In genomic region chr17:77914440-77915254, GRCh38 we compare ENCODE assay signal across 1 cellular context.
TF ChIP-seq lines count a peak whose summit lies in the region.

No MANE protein-coding gene starts in this region.

TF ChIP-seq in K562, 482 proteins besides CTCF, POLR2A, EP300 and RAD21 (continued from another document):
- TF ChIP-seq RERE (CRISPR knock-in tag; IDR thresholded peaks at IDR 0.05; ENCODE audit: borderline replicate concordance) (no peak), E2F4 (CRISPR knock-in tag; IDR thresholded peaks at IDR 0.05; ENCODE audit: low read depth) (no peak), ZNF639 (CRISPR knock-in tag; conservative IDR thresholded peaks at IDR 0.05 in 1 of 2, IDR thresholded peaks at IDR 0.05 in 1 of 2) (no peak), TSC22D4 (tag; IDR thresholded peaks at IDR 0.05) (no peak), CEBPB (tag; IDR thresholded peaks at IDR 0.05) (no peak), RNF2 (IDR thresholded peaks at IDR 0.05) (no peak)
TF ChIP-seq in K562: peak in this region for 0.
